Comparison of ENCODE assay signal across 14 cellular contexts in genomic region chr7:233456-234035, GRCh38. TPM values are rescaled to one million over a fixed set of nuclear protein-coding genes. Genes with fewer than 3 reads are reported as not detected.
DNase-seq lines count a peak whose midpoint lies in the region; ATAC-seq, FAIRE-seq and TF ChIP-seq lines count a peak whose summit lies in the region.
"Had no signal": no experiment of that assay in that cellular context is flagged by ENCODE, and none has a peak within 500 bp of the region (broad histone marks: within the 10 kb centered on the region; RNA-seq: fewer than 3 reads in every experiment).

No MANE protein-coding gene starts in this region.

- no peaks in the 10 kb centered on the region for H3K9me3 Mint-ChIP-seq in astrocyte (ENCODE audit: unreplicated experiment)

- no peak for TF ChIP-seq CTCF in astrocyte (IDR thresholded peaks at IDR 0.05; ENCODE audit: insufficient read depth, low read depth, low read length)
- no peak for TF ChIP-seq CTCF in heart left ventricle (IDR thresholded peaks at IDR 0.05)
- TF ChIP-seq CTCF in osteoblast (IDR thresholded peaks at IDR 0.05; ENCODE audit: extremely low read depth, low read depth, low read length): no peak
- no peak for TF ChIP-seq CTCF in upper lobe of right lung (IDR thresholded peaks at IDR 0.05)

- peaks cover 3% of the 10 kb centered on the region for H3K36me3 ChIP-seq in astrocyte (ENCODE audit: insufficient read depth, low read length)
- no peaks in the 10 kb centered on the region for H3K36me3 ChIP-seq in heart left ventricle
- H3K36me3 ChIP-seq in osteoblast (ENCODE audit: insufficient read depth, low read length): peaks cover 39% of the 10 kb centered on the region
- H3K36me3 ChIP-seq in upper lobe of right lung: no peaks in the 10 kb centered on the region
- H3K36me3 ChIP-seq in effector memory CD4-positive, alpha-beta T cell (ENCODE audit: control insufficient read depth, insufficient read depth, low read length): no peaks in the 10 kb centered on the region

- intact Hi-C loops in heart left ventricle (cut with DNase I) (no loop called here), upper lobe of right lung (cut with DNase I) (no loop called here)

- DNase-seq in astrocyte (ENCODE audit: low read depth): no peak
- peak; percentile 62 to 84 (median 71) for DNase-seq in heart left ventricle
- DNase-seq in osteoblast (ENCODE audit: insufficient read length, low spot score, missing footprints): no peak
- DNase-seq in upper lobe of right lung: no peak
- no peak for DNase-seq in effector memory CD4-positive, alpha-beta T cell
- no peak for DNase-seq in ecto neural progenitor cell (ENCODE audit: low spot score)
- DNase-seq: Caco-2, left colon, NCI-H2171 treated with DMSO at 0.1 percent for 48 hours had no signal

- H3K4me3 ChIP-seq in astrocyte (ENCODE audit: insufficient read depth, low read depth, low read length) (no peak overlapping the region), heart left ventricle (peak overlapping the region in 5 of 12 donors; percentile 13 to 29 (median 18)), osteoblast (ENCODE audit: insufficient read depth, low read length) (no peak overlapping the region), upper lobe of right lung (no peak overlapping the region)
- H3K4me3 ChIP-seq in effector memory CD4-positive, alpha-beta T cell (ENCODE audit: insufficient read depth, low read depth, low read length, poor library complexity, severe bottlenecking): no peak overlapping the region

- H3K9me3 ChIP-seq in astrocyte (ENCODE audit: insufficient read depth, low read depth, low read length) (no peaks in the 10 kb centered on the region), heart left ventricle (no peaks in the 10 kb centered on the region), osteoblast (ENCODE audit: low read depth, low read length) (no peaks in the 10 kb centered on the region), upper lobe of right lung (no peaks in the 10 kb centered on the region)
- H3K9me3 ChIP-seq in effector memory CD4-positive, alpha-beta T cell (ENCODE audit: control insufficient read depth, low read length): no peaks in the 10 kb centered on the region
- H3K9me3 ChIP-seq: Caco-2 had no signal

- peak overlapping the region; percentile 24 for H3K9ac ChIP-seq in astrocyte (ENCODE audit: low read length)

- H3K27ac Mint-ChIP-seq in astrocyte (ENCODE audit: unreplicated experiment): no peak overlapping the region

- H3K4me3 Mint-ChIP-seq in astrocyte (ENCODE audit: unreplicated experiment): no peak overlapping the region

- H4K20me1 ChIP-seq in astrocyte (ENCODE audit: insufficient read depth, low read length) (peaks cover 70% of the 10 kb centered on the region), osteoblast (ENCODE audit: insufficient read depth, low read length) (peaks cover 82% of the 10 kb centered on the region)

- H3K79me2 ChIP-seq in astrocyte (ENCODE audit: insufficient read depth, low read length) (peaks cover 77% of the 10 kb centered on the region), osteoblast (ENCODE audit: insufficient read depth, low read length) (peaks cover 83% of the 10 kb centered on the region)

- peaks cover 5% of the 10 kb centered on the region for H3K36me3 Mint-ChIP-seq in astrocyte (ENCODE audit: low read depth, unreplicated experiment)

- no peaks in the 10 kb centered on the region for H3K4me1 Mint-ChIP-seq in astrocyte (ENCODE audit: low read depth, unreplicated experiment)

- peak; percentile 4 to 66 (median 16) for ATAC-seq in heart left ventricle
- no peak for ATAC-seq in upper lobe of right lung
- no peak for ATAC-seq in HG02884 (IDR thresholded peaks at IDR 0.05; ENCODE audit: unreplicated experiment)
- ATAC-seq: HCT116 had no signal

- FAIRE-seq in astrocyte (lab: Jason Lieb, UNC): no peak
- FAIRE-seq: RCC 7860, TTC549 had no signal

- H3K27me3 ChIP-seq in astrocyte (ENCODE audit: insufficient read depth, low read length): no peaks in the 10 kb centered on the region
- no peaks in the 10 kb centered on the region for H3K27me3 ChIP-seq in heart left ventricle
- H3K27me3 ChIP-seq in osteoblast (ENCODE audit: insufficient read depth, low read length): no peaks in the 10 kb centered on the region
- no peaks in the 10 kb centered on the region for H3K27me3 ChIP-seq in upper lobe of right lung
- no peaks in the 10 kb centered on the region for H3K27me3 ChIP-seq in effector memory CD4-positive, alpha-beta T cell (replicated peaks; ENCODE audit: control insufficient read depth, insufficient read depth, low read length, poor library complexity, severe bottlenecking)

- H3K4me1 ChIP-seq in astrocyte (ENCODE audit: insufficient read depth, low read length) (peaks cover 47% of the 10 kb centered on the region), heart left ventricle (peaks cover 0 to 72% (median 40%) of the 10 kb centered on the region in 12 donors), osteoblast (ENCODE audit: insufficient read depth, low read length) (peaks cover 38% of the 10 kb centered on the region), upper lobe of right lung (peaks cover 33% of the 10 kb centered on the region)
- H3K4me1 ChIP-seq in effector memory CD4-positive, alpha-beta T cell (ENCODE audit: control insufficient read depth, insufficient read depth, low read length, poor library complexity, severe bottlenecking): no peaks in the 10 kb centered on the region

- H2AFZ ChIP-seq in astrocyte (ENCODE audit: low read depth, low read length) (no peak overlapping the region), osteoblast (ENCODE audit: low read length) (no peak overlapping the region)

- TF ChIP-seq POLR2A in heart left ventricle (IDR thresholded peaks at IDR 0.05): no peak

- H3K4me2 ChIP-seq in astrocyte (ENCODE audit: low read length) (peak overlapping the region; percentile 31), osteoblast (ENCODE audit: insufficient read depth, low read length) (no peak overlapping the region)

- peak overlapping the region; percentile 42 for H3K27ac ChIP-seq in astrocyte (ENCODE audit: low read depth, low read length)
- peak overlapping the region; percentile 49 to 87 (median 76) for H3K27ac ChIP-seq in heart left ventricle
- peak overlapping the region; percentile 35 for H3K27ac ChIP-seq in osteoblast (ENCODE audit: low read depth, low read length)
- H3K27ac ChIP-seq in upper lobe of right lung: peak overlapping the region; percentile 90
- no peak overlapping the region for H3K27ac ChIP-seq in effector memory CD4-positive, alpha-beta T cell (ENCODE audit: insufficient read depth, low read length, poor library complexity, severe bottlenecking)

- 42 to 78% (median 65%) methylated on average over 21 to 22 of the region's 22 CpGs for WGBS in heart left ventricle, 4 donors

- peaks cover 2% of the 10 kb centered on the region for H3K27me3 Mint-ChIP-seq in astrocyte (ENCODE audit: low read depth, unreplicated experiment)

RNA-seq across cellular contexts. Expression of gene FAM20C, which starts 41.2 kb away (rescaled TPM):
- total RNA-seq in astrocyte (10.0 and 10.6 TPM in 2 replicates), heart left ventricle (10 to 100 TPM; 16.7 to 52.0 (median 21.0) TPM), osteoblast (38.6 and 46.0 TPM in 2 replicates), upper lobe of right lung (58.8 TPM)
- polyA plus RNA-seq in heart left ventricle: 10 to 100 TPM; 11.1 to 21.0 TPM

RNA-seq across cellular contexts. Expression of gene FOXL3, which starts 56.4 kb away (rescaled TPM):
- total RNA-seq in astrocyte: not detected in 2 replicates
- total RNA-seq in heart left ventricle: not detected
- polyA plus RNA-seq in heart left ventricle: not detected
- total RNA-seq in osteoblast: not detected in 2 replicates
- not detected for total RNA-seq in upper lobe of right lung
- total RNA-seq: Caco-2, renal cortical epithelial cell had no signal

Comparison
In these comparisons a context has a peak if more than half of its experiments do, and no peak if none do; other contexts are left out.
1. DNase-seq: peak in heart left ventricle (5 of 5); none in astrocyte (single experiment), osteoblast (single experiment), upper lobe of right lung (single experiment), effector memory CD4-positive, alpha-beta T cell (0 of 3) and ecto neural progenitor cell (single experiment).
2. ATAC-seq: peak in heart left ventricle (4 of 4); none in upper lobe of right lung (single experiment) and HG02884 (single experiment).